Comparison of ENCODE assay signal across 21 cellular contexts in the genomic region with DNA sequence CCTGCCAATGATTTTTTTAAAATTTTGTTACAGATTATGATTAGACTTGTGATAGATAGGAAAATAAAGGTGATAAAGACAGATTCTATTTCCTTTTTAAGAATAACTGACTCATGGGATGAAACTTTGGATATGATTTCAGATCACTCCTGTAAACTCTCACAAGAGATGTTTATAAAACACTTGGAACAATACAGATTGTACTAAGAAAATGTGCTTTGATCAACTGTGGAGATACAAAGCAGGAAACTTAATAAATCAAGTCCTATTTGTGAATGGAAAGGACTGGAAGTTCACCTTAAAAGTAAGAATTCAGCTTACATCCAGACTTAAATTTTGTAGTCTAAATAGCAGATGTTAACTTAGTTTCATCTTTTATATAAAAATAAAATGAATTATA. TPM values are rescaled to one million over a fixed set of nuclear protein-coding genes. Genes with fewer than 3 reads are reported as not detected.
DNase-seq lines count a peak whose midpoint lies in the region; ATAC-seq, FAIRE-seq and TF ChIP-seq lines count a peak whose summit lies in the region.
"Had no signal": no experiment of that assay in that cellular context is flagged by ENCODE, and none has a peak within 500 bp of the region (broad histone marks: within the 10 kb centered on the region; RNA-seq: fewer than 3 reads in every experiment).

No MANE protein-coding gene starts in this region.

- H3K4me1 Mint-ChIP-seq in nephron: peaks cover 34% of the 10 kb centered on the region
- peaks cover 54% of the 10 kb centered on the region for H3K4me1 Mint-ChIP-seq in type B pancreatic cell (ENCODE audit: unreplicated experiment)

- no peak overlapping the region for H3K4me3 Mint-ChIP-seq in nephron
- H3K4me3 Mint-ChIP-seq in type B pancreatic cell: no peak overlapping the region
- H3K4me3 Mint-ChIP-seq: GM23338, IgD-negative memory B cell had no signal

- H3K4me3 ChIP-seq in fibroblast of villous mesenchyme (ENCODE audit: low read depth, low read length): no peak overlapping the region
- no peak overlapping the region for H3K4me3 ChIP-seq in uterus
- H3K4me3 ChIP-seq: GM23338, SJCRH30 had no signal

- peak overlapping the region in 2 of 3 experiments; percentile 11 to 67 for H3K27ac Mint-ChIP-seq in nephron
- H3K27ac Mint-ChIP-seq in type B pancreatic cell: peak overlapping the region; percentile 5
- H3K27ac Mint-ChIP-seq: GM23338, IgD-negative memory B cell had no signal

- no peak for TF ChIP-seq POLR2A in uterus (IDR thresholded peaks at IDR 0.05)

- no peak for ATAC-seq in HG03175 (IDR thresholded peaks at IDR 0.05; ENCODE audit: unreplicated experiment)
- ATAC-seq: GM23338 had no signal

- H3K9me3 ChIP-seq in uterus: no peaks in the 10 kb centered on the region
- H3K9me3 ChIP-seq: BE2C, SJCRH30 had no signal

- H3K9me3 Mint-ChIP-seq in nephron (no peaks in the 10 kb centered on the region), type B pancreatic cell (no peaks in the 10 kb centered on the region)
- H3K9me3 Mint-ChIP-seq: GM23338, IgD-negative memory B cell had no signal

- no peaks in the 10 kb centered on the region for H3K36me3 ChIP-seq in uterus
- H3K36me3 ChIP-seq: BE2C had no signal

- intact Hi-C loops in uterus (cut with DNase I; ENCODE audit: low total_unique reads): no loop called here

- no peaks in the 10 kb centered on the region for H3K27me3 ChIP-seq in uterus
- H3K27me3 ChIP-seq: BE2C, SJCRH30 had no signal

- H3K27ac ChIP-seq in caudate nucleus (ENCODE audit: low read depth, low read length) (peak overlapping the region; percentile 6), uterus (peak overlapping the region in 1 of 2 donors; percentile 25)
- H3K27ac ChIP-seq: SJCRH30 had no signal

- TF ChIP-seq CTCF in fibroblast of villous mesenchyme (IDR thresholded peaks at IDR 0.05; ENCODE audit: insufficient read depth, low read depth, low read length) (no peak), nephron (IDR thresholded peaks at IDR 0.05; ENCODE audit: unreplicated experiment in 3 of 3) (no peak), type B pancreatic cell (conservative IDR thresholded peaks at IDR 0.05) (no peak), uterus (IDR thresholded peaks at IDR 0.05) (no peak), GM13977 (IDR thresholded peaks at IDR 0.05; ENCODE audit: extremely low read depth, insufficient read depth, missing control alignments) (no peak)

- no peak for DNase-seq in caudate nucleus (lab: John Stamatoyannopoulos, UW)
- peak; percentile 16 for DNase-seq in fibroblast of villous mesenchyme (ENCODE audit: low read depth)
- DNase-seq in type B pancreatic cell (ENCODE audit: extremely low spot score, unreplicated experiment): no peak
- no peak for DNase-seq in uterus
- no peak for DNase-seq in GM13977 (ENCODE audit: low spot score)
- no peak for DNase-seq in urothelium cell line (ENCODE audit: low spot score)
- DNase-seq: BE2C, HCEC 1CT, NCI-H1417, NCI-H1694 treated with DMSO at 0.1 percent for 48 hours, NCI-H2081 treated with DMSO at 0.1 percent for 48 hours, NCI-H2171 treated with DMSO at 0.1 percent for 48 hours, NCI-H446, NCI-H526, OCI-M1, SJCRH30 had no signal

- H3K36me3 Mint-ChIP-seq in nephron (ENCODE audit: low read depth) (peaks cover 34% of the 10 kb centered on the region), type B pancreatic cell (peaks cover 34% of the 10 kb centered on the region)
- H3K36me3 Mint-ChIP-seq: IgD-negative memory B cell had no signal

- H3K27me3 Mint-ChIP-seq in nephron (ENCODE audit: low read depth) (no peaks in the 10 kb centered on the region), type B pancreatic cell (no peaks in the 10 kb centered on the region)
- H3K27me3 Mint-ChIP-seq: IgD-negative memory B cell had no signal

- no peaks in the 10 kb centered on the region for H3K4me1 ChIP-seq in uterus
- H3K4me1 ChIP-seq: BE2C, SJCRH30 had no signal

- FAIRE-seq in urothelium cell line (lab: Jason Lieb, UNC): no peak
- FAIRE-seq: RCC 7860 had no signal

- in situ Hi-C loops in GM13977 (cut with MboI; ENCODE audit: low pct_unique_long_range_greater_than_20kb, low sequenced_read_pairs, unreplicated experiment): no loop called here

RNA-seq across cellular contexts. Expression of gene MRTFB, which starts 21.5 kb away (rescaled TPM):
- total RNA-seq in fibroblast of villous mesenchyme (8.2 and 10.0 TPM in 2 replicates), type B pancreatic cell (ENCODE audit: low replicate concordance) (43.2 and 61.0 TPM in 2 replicates), uterus (100 to 1,000 TPM in 1 of 4 donors, 10 to 100 TPM in 3; 49.8 to 178 (median 75.1) TPM)
